In the genomic region with DNA sequence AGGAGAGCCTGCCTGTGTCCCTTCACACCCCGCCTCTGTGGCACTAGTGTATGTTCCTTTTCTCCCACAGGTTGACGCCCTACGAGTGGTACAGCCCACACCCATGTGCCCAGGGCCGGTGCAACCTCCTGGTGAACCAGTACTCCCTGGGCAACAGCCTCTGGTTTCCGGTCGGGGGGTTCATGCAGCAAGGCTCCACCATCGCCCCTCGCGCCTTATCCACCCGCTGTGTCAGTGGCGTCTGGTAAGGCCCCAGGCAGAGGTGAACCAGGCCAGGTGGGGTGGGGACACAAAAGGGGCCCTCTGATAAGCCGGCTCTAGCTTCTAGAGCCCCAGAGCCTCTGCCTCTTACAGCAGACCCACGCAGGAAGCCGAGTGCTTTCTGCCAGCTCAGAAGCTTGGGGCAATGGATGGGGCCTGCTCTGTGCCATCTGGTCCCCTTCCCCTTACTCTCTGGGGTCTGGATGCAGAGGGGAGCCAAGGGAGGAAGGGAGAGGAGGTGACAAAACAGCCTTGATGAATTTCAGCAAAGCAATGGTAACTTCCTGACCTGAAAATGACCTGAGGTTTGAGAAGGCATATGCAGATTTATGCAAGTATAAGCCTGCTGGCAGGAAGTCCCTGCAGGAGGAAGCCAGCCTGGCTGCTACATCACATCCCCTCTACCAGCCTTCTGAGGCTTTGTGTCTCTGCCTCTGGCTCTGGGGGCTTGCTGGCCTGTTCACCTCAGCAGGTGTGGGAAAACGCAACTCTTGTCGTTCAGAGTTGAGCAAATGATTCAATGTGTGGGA, we compare ENCODE assay signal across 10 cellular contexts.
A peak's percentile ranks its signal among the peaks of the same experiment; 100 is the strongest.
DNase-seq lines count a peak whose midpoint lies in the region; ATAC-seq, FAIRE-seq and TF ChIP-seq lines count a peak whose summit lies in the region.
"Had no signal": no experiment of that assay in that cellular context is flagged by ENCODE, and none has a peak within 500 bp of the region (broad histone marks: within the 10 kb centered on the region; RNA-seq: fewer than 3 reads in every experiment).

No MANE protein-coding gene starts in this region.

- no peaks in the 10 kb centered on the region for H3K27me3 Mint-ChIP-seq in CD4-positive, CD25-positive, alpha-beta regulatory T cell
- peaks cover 3% of the 10 kb centered on the region for H3K27me3 Mint-ChIP-seq in T-helper 2 cell treated with Interferon-gamma antibody and Interleukin-4, amounts not matched to agents 5 μg/mL and 100 μg/mL, for 36 hours (ENCODE audit: low read depth)

- no peaks in the 10 kb centered on the region for H3K27me3 ChIP-seq in CD4-positive, CD25-positive, alpha-beta regulatory T cell (ENCODE audit: control insufficient read depth, insufficient read depth, low read length)

- H3K36me3 ChIP-seq in CD4-positive, CD25-positive, alpha-beta regulatory T cell (ENCODE audit: control insufficient read depth, insufficient read depth, low read length), result no peaks in the 10 kb centered on the region

- peak; percentile 43 to 82 for ATAC-seq in CD4-positive, CD25-positive, alpha-beta regulatory T cell (ENCODE audit: low read depth in 2 of 2)
- ATAC-seq in esophagus mucosa, result peak; percentile 40

- DNase-seq in CD4-positive, CD25-positive, alpha-beta regulatory T cell, result peak in 2 of 3 donors; percentile 12 to 39
- DNase-seq in GM13976 (ENCODE audit: low spot score) (peak; percentile 34), H54 (ENCODE audit: insufficient read length, low spot score) (no peak), NCI-H1930 (lab: John Stamatoyannopoulos, UW) (no peak), NCI-H510A (lab: John Stamatoyannopoulos, UW) (no peak), HK-2 (ENCODE audit: unreplicated experiment) (no peak)
- no peak for DNase-seq in T-helper 2 cell treated with Interferon-gamma antibody and Interleukin-4, amounts not matched to agents 5 μg/mL and 100 μg/mL, for 36 hours (ENCODE audit: low spot score)
- DNase-seq: erythroblast, SHP77 treated with DMSO at 0.1 percent for 48 hours had no signal

- peaks cover 4 to 15% (median 10%) of the 10 kb centered on the region in 4 donors for H3K4me1 Mint-ChIP-seq in CD4-positive, CD25-positive, alpha-beta regulatory T cell
- peaks cover 8% of the 10 kb centered on the region for H3K4me1 Mint-ChIP-seq in T-helper 2 cell treated with Interferon-gamma antibody and Interleukin-4, amounts not matched to agents 5 μg/mL and 100 μg/mL, for 36 hours (ENCODE audit: low read depth)

- no peaks in the 10 kb centered on the region for H3K9me3 ChIP-seq in CD4-positive, CD25-positive, alpha-beta regulatory T cell (ENCODE audit: control insufficient read depth in 2 of 2, low read length in 2 of 2)

- peaks cover 21% of the 10 kb centered on the region for H3K4me1 ChIP-seq in CD4-positive, CD25-positive, alpha-beta regulatory T cell (ENCODE audit: control insufficient read depth, insufficient read depth, low read length, poor library complexity, severe bottlenecking)

- H3K27ac ChIP-seq in CD4-positive, CD25-positive, alpha-beta regulatory T cell (ENCODE audit: insufficient read depth, low read length, poor library complexity, severe bottlenecking), result no peak overlapping the region

- H3K27ac Mint-ChIP-seq in CD4-positive, CD25-positive, alpha-beta regulatory T cell, result peak overlapping the region; percentile 87 to 99 (median 92)
- H3K27ac Mint-ChIP-seq in T-helper 2 cell treated with Interferon-gamma antibody and Interleukin-4, amounts not matched to agents 5 μg/mL and 100 μg/mL, for 36 hours, result peak overlapping the region; percentile 77

- in situ Hi-C loops in GM13976 (cut with MboI; ENCODE audit: low sequenced_read_pairs, unreplicated experiment), result loop anchor here (10.0 kb wide), 1 partner anchor 452 kb away; no protein-coding TSS in a partner anchor

- TF ChIP-seq POLR2A in H54 (IDR thresholded peaks at IDR 0.05; ENCODE audit: low read depth, low read length), result no peak

- no peak for TF ChIP-seq CTCF in GM13976 (IDR thresholded peaks at IDR 0.05; ENCODE audit: borderline replicate concordance, control extremely low read depth, extremely low read depth, insufficient read depth, missing control alignments)

- FAIRE-seq in H54 (lab: Jason Lieb, UNC), result no peak

- peak overlapping the region in 3 of 4 donors; percentile 2 to 49 (median 16) for H3K4me3 Mint-ChIP-seq in CD4-positive, CD25-positive, alpha-beta regulatory T cell
- no peak overlapping the region for H3K4me3 Mint-ChIP-seq in T-helper 2 cell treated with Interferon-gamma antibody and Interleukin-4, amounts not matched to agents 5 μg/mL and 100 μg/mL, for 36 hours

- H3K9me3 Mint-ChIP-seq in CD4-positive, CD25-positive, alpha-beta regulatory T cell, result peaks cover 0 to 2% (median 0%) of the 10 kb centered on the region in 7 donors
- no peaks in the 10 kb centered on the region for H3K9me3 Mint-ChIP-seq in T-helper 2 cell treated with Interferon-gamma antibody and Interleukin-4, amounts not matched to agents 5 μg/mL and 100 μg/mL, for 36 hours

- H3K4me3 ChIP-seq in CD4-positive, CD25-positive, alpha-beta regulatory T cell (ENCODE audit: low read depth, low read length), result no peak overlapping the region

- no peaks in the 10 kb centered on the region for H3K36me3 Mint-ChIP-seq in CD4-positive, CD25-positive, alpha-beta regulatory T cell
- no peaks in the 10 kb centered on the region for H3K36me3 Mint-ChIP-seq in T-helper 2 cell treated with Interferon-gamma antibody and Interleukin-4, amounts not matched to agents 5 μg/mL and 100 μg/mL, for 36 hours (ENCODE audit: low read depth)

Comparison
In these comparisons a context has a peak if more than half of its experiments do, and no peak if none do; other contexts are left out.
1. DNase-seq: peak in CD4-positive, CD25-positive, alpha-beta regulatory T cell (2 of 3) and GM13976 (single experiment); none in T-helper 2 cell treated with Interferon-gamma antibody and Interleukin-4, amounts not matched to agents 5 μg/mL and 100 μg/mL, for 36 hours (single experiment), H54 (single experiment), NCI-H1930 (0 of 2), NCI-H510A (single experiment) and HK-2 (single experiment).